9 cellular contexts compared by ENCODE assay signal in genomic region chr16:2912330-2913199, GRCh38. TPM values are rescaled to one million over a fixed set of nuclear protein-coding genes. Genes with fewer than 3 reads are reported as not detected.
A peak's percentile ranks its signal among the peaks of the same experiment; 100 is the strongest.
DNase-seq lines count a peak whose midpoint lies in the region; ATAC-seq lines count a peak whose summit lies in the region.
"Had no signal": no experiment of that assay in that cellular context is flagged by ENCODE, and none has a peak within 500 bp of the region (broad histone marks: within the 10 kb centered on the region; RNA-seq: fewer than 3 reads in every experiment).

No MANE protein-coding gene starts in this region.

- no peaks in the 10 kb centered on the region for H3K9me3 ChIP-seq in esophagus (ENCODE audit: control insufficient read depth in 2 of 2, insufficient read depth in 1 of 2, low read depth in 1 of 2, low read length in 1 of 2)
- no peaks in the 10 kb centered on the region for H3K9me3 ChIP-seq in muscle layer of duodenum (ENCODE audit: control insufficient read depth in 1 of 2, low read length in 2 of 2)
- H3K9me3 ChIP-seq in thymus (ENCODE audit: control insufficient read depth): no peaks in the 10 kb centered on the region

- H3K27me3 ChIP-seq in esophagus (ENCODE audit: control insufficient read depth in 1 of 2, insufficient read depth in 2 of 2, low read length in 2 of 2): no peaks in the 10 kb centered on the region
- H3K27me3 ChIP-seq in muscle layer of duodenum (ENCODE audit: low read depth, low read length): no peaks in the 10 kb centered on the region
- no peaks in the 10 kb centered on the region for H3K27me3 ChIP-seq in thymus (ENCODE audit: control insufficient read depth, insufficient read depth)

- DNase-seq in CD1c-positive myeloid dendritic cell (ENCODE audit: extremely low spot score) (peak; percentile 63), M059J (ENCODE audit: low read depth) (peak; percentile 61), activated T-cell treated with anti-CD3 and anti-CD28 coated beads for 48 hours (ENCODE audit: low read depth) (peak; percentile 21), DMS153 treated with DMSO at 0.1 percent for 48 hours (lab: John Stamatoyannopoulos, UW; ENCODE audit: unreplicated experiment) (no peak)

- WGBS in esophagus, 2 donors: 4% methylated on average over 39 of the region's 39 CpGs
- 10% methylated on average over 39 of the region's 39 CpGs for WGBS in thymus

- ATAC-seq in GM21717 (IDR thresholded peaks at IDR 0.05; ENCODE audit: unreplicated experiment): peak; percentile 16

- H3K4me3 ChIP-seq in esophagus (ENCODE audit: low read depth in 1 of 2, low read length in 2 of 2): peak overlapping the region; percentile 61 to 73
- H3K4me3 ChIP-seq in muscle layer of duodenum (ENCODE audit: low read depth in 1 of 2, low read length in 2 of 2): peak overlapping the region; percentile 67 to 85
- H3K4me3 ChIP-seq in thymus (ENCODE audit: low read length): peak overlapping the region; percentile 75

- H3K27ac ChIP-seq in esophagus (ENCODE audit: low read depth in 2 of 2, low read length in 1 of 2) (peak overlapping the region; percentile 82 to 89), muscle layer of duodenum (ENCODE audit: low read length) (peak overlapping the region; percentile 53), thymus (ENCODE audit: low read depth) (peak overlapping the region; percentile 58)

- H3K36me3 ChIP-seq in esophagus (ENCODE audit: control insufficient read depth in 2 of 2, insufficient read depth in 2 of 2, low read length in 1 of 2) (peaks cover 2 to 4% of the 10 kb centered on the region in 2 donors), muscle layer of duodenum (ENCODE audit: control insufficient read depth in 1 of 2, insufficient read depth in 2 of 2, low read length in 2 of 2) (peaks cover 0 to 15% of the 10 kb centered on the region in 2 donors), thymus (ENCODE audit: control insufficient read depth, insufficient read depth) (peaks cover 10% of the 10 kb centered on the region)

- H3K4me1 ChIP-seq in esophagus (ENCODE audit: control insufficient read depth in 2 of 2, insufficient read depth in 2 of 2, low read length in 1 of 2): peaks cover 0 to 6% of the 10 kb centered on the region in 2 donors
- H3K4me1 ChIP-seq in muscle layer of duodenum (ENCODE audit: control insufficient read depth in 1 of 2, insufficient read depth in 2 of 2, low read length in 2 of 2): peaks cover 6 to 14% of the 10 kb centered on the region in 2 donors
- H3K4me1 ChIP-seq in thymus (ENCODE audit: control insufficient read depth, insufficient read depth, low read length): peaks cover 8% of the 10 kb centered on the region

RNA-seq across cellular contexts. Expression of gene FLYWCH1, which starts 0.8 kb away (rescaled TPM):
- 27.0 and 34.0 TPM in 2 replicates for total RNA-seq in M059J (2014; rRNA removed; shearing (Covaris generic))
- 10 to 100 TPM; 12.9 to 20.2 TPM for polyA plus RNA-seq in esophagus
- polyA plus RNA-seq in thymus: 34.1 TPM

RNA-seq across cellular contexts. Expression of gene FLYWCH2, which starts 29.6 kb away (rescaled TPM):
- total RNA-seq in M059J (2014; rRNA removed; shearing (Covaris generic)): 97.4 and 112 TPM in 2 replicates
- polyA plus RNA-seq in esophagus: 10 to 100 TPM; 23.9 to 30.9 TPM
- 34.5 TPM for polyA plus RNA-seq in thymus

RNA-seq across cellular contexts. Expression of gene KREMEN2, which starts 51.5 kb away (rescaled TPM):
- 2.1 and 6.3 TPM in 2 replicates for total RNA-seq in M059J (2014; rRNA removed; shearing (Covaris generic))
- polyA plus RNA-seq in esophagus (1 to 10 TPM; 1.6 to 1.8 TPM), thymus (3.1 TPM)

RNA-seq across cellular contexts. Expression of gene PRSS22, which starts 54.6 kb away (rescaled TPM):
- not detected in 2 replicates for total RNA-seq in M059J (2014; rRNA removed; shearing (Covaris generic))
- polyA plus RNA-seq in esophagus (100 to 1,000 TPM; 109 to 281 TPM), thymus (4.1 TPM)
- total RNA-seq: NCI-H460 had no signal

RNA-seq across cellular contexts. Expression of gene PAQR4, which starts 56.6 kb away (rescaled TPM):
- 24.0 and 38.7 TPM in 2 replicates for total RNA-seq in M059J (2014; rRNA removed; shearing (Covaris generic))
- polyA plus RNA-seq in esophagus (10 to 100 TPM in 1 of 2 donors, 1 to 10 TPM in 1; 9.6 to 18.8 TPM), thymus (9.5 TPM)
